Comparison of ENCODE assay signal across 1 cellular context in genomic region chr7:140310337-140311002, GRCh38.
A peak's percentile ranks its signal among the peaks of the same experiment; 100 is the strongest.
TF ChIP-seq lines count a peak whose summit lies in the region.

No MANE protein-coding gene starts in this region.

TF ChIP-seq in HepG2, 621 proteins besides CTCF, POLR2A, EP300 and RAD21 (continued from another document and continues in another):
- TF ChIP-seq ZNF646 (CRISPR knock-in tag; IDR thresholded peaks at IDR 0.05) (no peak; the same call in 1 of the 2 replicates), ZNF777 (CRISPR knock-in tag; IDR thresholded peaks at IDR 0.05) (no peak), RARA (CRISPR knock-in tag; IDR thresholded peaks at IDR 0.05) (peak; percentile 50; the same call in 1 of the 2 replicates), ELF1 (CRISPR knock-in tag; IDR thresholded peaks at IDR 0.05) (no peak), ZNF614 (CRISPR knock-in tag; IDR thresholded peaks at IDR 0.05; ENCODE audit: borderline replicate concordance) (peak; percentile 26; the same call in 1 of the 2 replicates), HMG20A (CRISPR knock-in tag; IDR thresholded peaks at IDR 0.05; ENCODE audit: borderline replicate concordance) (peak; percentile 59; the same call in 1 of the 2 replicates), TEAD3 (CRISPR knock-in tag; optimal IDR thresholded peaks at IDR 0.05; ENCODE audit: borderline replicate concordance) (peak; percentile 84), SCMH1 (CRISPR knock-in tag; IDR thresholded peaks at IDR 0.05; ENCODE audit: borderline replicate concordance) (no peak), HOXA5 (CRISPR knock-in tag; IDR thresholded peaks at IDR 0.05) (no peak), MEIS1 (CRISPR knock-in tag; IDR thresholded peaks at IDR 0.05; ENCODE audit: borderline replicate concordance) (no peak), MED13 (CRISPR knock-in tag; IDR thresholded peaks at IDR 0.05) (no peak), HMG20B (CRISPR knock-in tag; conservative IDR thresholded peaks at IDR 0.05) (0 out of 2 replicates have a peak, but pooled peaks have one; percentile 22), ZBTB44 (CRISPR knock-in tag; IDR thresholded peaks at IDR 0.05) (no peak), KLF11 (CRISPR knock-in tag; IDR thresholded peaks at IDR 0.05) (no peak), NBN (conservative IDR thresholded peaks at IDR 0.05) (no peak), SMAD1 (CRISPR knock-in tag; IDR thresholded peaks at IDR 0.05; ENCODE audit: borderline replicate concordance, low read depth) (no peak), PAWR (CRISPR knock-in tag; IDR thresholded peaks at IDR 0.05; ENCODE audit: borderline replicate concordance) (no peak), ZUFSP (CRISPR knock-in tag; IDR thresholded peaks at IDR 0.05; ENCODE audit: borderline replicate concordance) (no peak), MAFG (CRISPR knock-in tag; IDR thresholded peaks at IDR 0.05) (no peak), HIC2 (CRISPR knock-in tag; IDR thresholded peaks at IDR 0.05; ENCODE audit: low read depth) (peak; percentile 64; the same call in 1 of the 2 replicates), FOSL2 (CRISPR knock-in tag; IDR thresholded peaks at IDR 0.05) (peak; percentile 48), MIXL1 (CRISPR knock-in tag; IDR thresholded peaks at IDR 0.05) (peak; percentile 20; the same call in 1 of the 2 replicates), MLX (CRISPR knock-in tag; IDR thresholded peaks at IDR 0.05) (no peak), EHMT2 (IDR thresholded peaks at IDR 0.05; ENCODE audit: borderline replicate concordance, low read depth, low read length) (no peak), ZNF326 (CRISPR knock-in tag; IDR thresholded peaks at IDR 0.05; ENCODE audit: borderline replicate concordance) (no peak), ZNF503 (CRISPR knock-in tag; IDR thresholded peaks at IDR 0.05) (0 out of 2 replicates have a peak, but pooled peaks have one; percentile 39), SOX6 (IDR thresholded peaks at IDR 0.05) (no peak), SOX6 (CRISPR knock-in tag; IDR thresholded peaks at IDR 0.05) (peak; percentile 65), ZNF816 (CRISPR knock-in tag; IDR thresholded peaks at IDR 0.05; ENCODE audit: borderline replicate concordance) (0 out of 2 replicates have a peak, but pooled peaks have one; percentile 46), KAT8 (CRISPR knock-in tag; IDR thresholded peaks at IDR 0.05) (no peak), ZFY (CRISPR knock-in tag; IDR thresholded peaks at IDR 0.05) (no peak), ZNF235 (CRISPR knock-in tag; IDR thresholded peaks at IDR 0.05; ENCODE audit: borderline replicate concordance) (no peak), MTF1 (CRISPR knock-in tag; IDR thresholded peaks at IDR 0.05) (no peak), POGK (CRISPR knock-in tag; conservative IDR thresholded peaks at IDR 0.05) (no peak), REL (CRISPR knock-in tag; conservative IDR thresholded peaks at IDR 0.05) (no peak), CHD2 (IDR thresholded peaks at IDR 0.05; ENCODE audit: low read depth, low read length) (no peak), ZNF230 (CRISPR knock-in tag; IDR thresholded peaks at IDR 0.05) (no peak), AHDC1 (CRISPR knock-in tag; IDR thresholded peaks at IDR 0.05; ENCODE audit: borderline replicate concordance) (peak; percentile 82; the same call in 1 of the 2 replicates), ZBTB42 (CRISPR knock-in tag; IDR thresholded peaks at IDR 0.05) (no peak), HOXA3 (CRISPR knock-in tag; IDR thresholded peaks at IDR 0.05) (no peak; the same call in 1 of the 2 replicates), IRF2 (CRISPR knock-in tag; IDR thresholded peaks at IDR 0.05) (0 out of 2 replicates have a peak, but pooled peaks have one; percentile 35)
